9 cellular contexts compared by ENCODE assay signal in the genomic region with DNA sequence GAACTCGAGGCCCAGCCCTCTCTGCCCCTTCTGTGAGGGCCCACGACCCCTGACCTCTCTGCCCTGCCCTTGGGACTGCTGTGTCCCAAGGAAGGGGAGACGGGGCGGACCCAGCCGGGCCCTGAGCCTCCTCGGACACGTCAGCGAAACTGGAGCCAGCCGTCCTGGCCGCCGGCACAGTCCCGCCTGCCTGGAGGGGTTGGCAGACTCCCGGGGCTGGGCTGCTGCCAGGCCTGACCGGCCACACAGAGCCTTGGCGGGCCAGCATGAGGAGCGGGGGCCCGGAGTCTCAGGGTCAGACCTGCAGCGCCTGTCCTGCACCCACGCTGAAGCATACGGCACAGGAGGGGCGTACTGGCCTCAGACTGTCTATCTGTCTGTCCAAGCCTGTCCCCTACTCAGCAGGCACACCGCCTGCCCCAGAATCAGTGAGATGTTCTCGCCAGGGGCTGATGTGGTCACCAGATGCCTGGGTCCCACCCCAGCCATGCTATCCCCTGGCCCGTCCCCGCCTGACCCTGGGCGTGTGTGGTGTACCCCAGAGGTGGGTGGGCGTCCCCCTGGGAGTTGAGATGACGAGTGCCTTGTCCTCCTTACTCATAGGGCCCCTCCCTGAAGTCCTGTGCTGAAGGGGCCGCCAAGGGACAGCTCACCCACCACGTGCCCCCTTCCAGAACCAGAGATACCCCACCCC. TPM values are rescaled to one million over a fixed set of nuclear protein-coding genes. Genes with fewer than 3 reads are reported as not detected.
A peak's percentile ranks its signal among the peaks of the same experiment; 100 is the strongest.
DNase-seq lines count a peak whose midpoint lies in the region; ATAC-seq and TF ChIP-seq lines count a peak whose summit lies in the region.
"Had no signal": no experiment of that assay in that cellular context is flagged by ENCODE, and none has a peak within 500 bp of the region (broad histone marks: within the 10 kb centered on the region; RNA-seq: fewer than 3 reads in every experiment).

No MANE protein-coding gene starts in this region.

- TF ChIP-seq POLR2A in stomach (IDR thresholded peaks at IDR 0.05) = no peak

- TF ChIP-seq CTCF in HEK293 (tag by site-specific recombination; IDR thresholded peaks at IDR 0.05) = no peak
- TF ChIP-seq CTCF in left lung (IDR thresholded peaks at IDR 0.05) = no peak
- TF ChIP-seq CTCF in stomach (IDR thresholded peaks at IDR 0.05) = no peak

- no peak overlapping the region for H3K4me3 ChIP-seq in HEK293 (ENCODE audit: low read depth, low read length)
- no peak overlapping the region for H3K4me3 ChIP-seq in left lung
- H3K4me3 ChIP-seq in stomach = peak overlapping the region in 3 of 4 donors; percentile 12 to 14 (median 14)

- intact Hi-C loops in left lung (cut with DNase I) (no loop called here), stomach (cut with DNase I; ENCODE audit: low total_unique reads) (no loop called here)

- peak; percentile 63 for ATAC-seq in left lung

- WGBS in stomach, 5 donors = 18 to 50% (median 25%) methylated on average over 4 to 30 of the region's 30 CpGs

- DNase-seq in cerebellar nuclear complex (lab: John Stamatoyannopoulos, UW) (peak; percentile 12 to 34), left lung (peak; percentile 88 to 93), stomach (peak; percentile 96), NCI-H2227 (lab: John Stamatoyannopoulos, UW; ENCODE audit: unreplicated experiment) (no peak), NCI-H82 (lab: John Stamatoyannopoulos, UW) (no peak), NCI-H1694 treated with DMSO at 0.1 percent for 48 hours (lab: John Stamatoyannopoulos, UW) (no peak)
- DNase-seq in activated CD4-positive, alpha-beta T cell treated with anti-CD3 and anti-CD28 coated beads for 48 hours = no peak
- DNase-seq: activated CD4-positive, alpha-beta T cell treated with anti-CD3 and anti-CD28 coated beads for 1 hour had no signal

- H3K27ac ChIP-seq in HEK293 (ENCODE audit: extremely low read depth, low read depth, low read length) (no peak overlapping the region), left lung (peak overlapping the region; percentile 73 to 90), stomach (peak overlapping the region; percentile 50 to 93 (median 86))

- H3K4me1 ChIP-seq in HEK293 (ENCODE audit: control insufficient read depth, insufficient read depth, low read length) = peaks cover 21% of the 10 kb centered on the region
- peaks cover 45 to 79% of the 10 kb centered on the region in 2 donors for H3K4me1 ChIP-seq in left lung
- peaks cover 76 to 95% (median 89%) of the 10 kb centered on the region in 4 donors for H3K4me1 ChIP-seq in stomach

- CTCF ChIA-PET in HEK293 (lab: Yijun Ruan, JAX) = interaction anchor here (1.6 kb wide), 1 partner anchor 14 kb away, joined by 3 read pairs; no protein-coding TSS in a partner anchor

- H3K27me3 ChIP-seq in left lung = no peaks in the 10 kb centered on the region
- no peaks in the 10 kb centered on the region for H3K27me3 ChIP-seq in stomach

- TF ChIP-seq EP300 in stomach (IDR thresholded peaks at IDR 0.05) = no peak

- H3K36me3 ChIP-seq in HEK293 (ENCODE audit: control insufficient read depth in 2 of 2, insufficient read depth in 1 of 2, low read length in 2 of 2) = peaks cover 0 to 9% of the 10 kb centered on the region in 2 experiments; a peak in 1 of 3 replicates
- peaks cover 0 to 40% of the 10 kb centered on the region in 2 donors for H3K36me3 ChIP-seq in left lung
- H3K36me3 ChIP-seq in stomach = peaks cover 8 to 19% (median 13%) of the 10 kb centered on the region in 4 donors

- POLR2A ChIA-PET in HEK293 (lab: Yijun Ruan, JAX) = no interaction called here

- no peaks in the 10 kb centered on the region for H3K9me3 ChIP-seq in HEK293 (ENCODE audit: control insufficient read depth, insufficient read depth, low read depth, low read length)
- no peaks in the 10 kb centered on the region for H3K9me3 ChIP-seq in left lung
- no peaks in the 10 kb centered on the region for H3K9me3 ChIP-seq in stomach

TF ChIP-seq in HEK293, 187 proteins besides CTCF, POLR2A, EP300 and RAD21:
- no peak for TF ChIP-seq ZNF514 (tag by site-specific recombination; IDR thresholded peaks at IDR 0.05)
- no peak for TF ChIP-seq ZNF600 (tag by site-specific recombination; IDR thresholded peaks at IDR 0.05)
- TF ChIP-seq KLF1 (tag by site-specific recombination; IDR thresholded peaks at IDR 0.05) = peak; percentile 73
- no peak for TF ChIP-seq GFI1B (tag by site-specific recombination; IDR thresholded peaks at IDR 0.05)
- no peak for TF ChIP-seq BCL11A (tag by site-specific recombination; IDR thresholded peaks at IDR 0.05; ENCODE audit: low read depth)
- TF ChIP-seq, protein P1, sequence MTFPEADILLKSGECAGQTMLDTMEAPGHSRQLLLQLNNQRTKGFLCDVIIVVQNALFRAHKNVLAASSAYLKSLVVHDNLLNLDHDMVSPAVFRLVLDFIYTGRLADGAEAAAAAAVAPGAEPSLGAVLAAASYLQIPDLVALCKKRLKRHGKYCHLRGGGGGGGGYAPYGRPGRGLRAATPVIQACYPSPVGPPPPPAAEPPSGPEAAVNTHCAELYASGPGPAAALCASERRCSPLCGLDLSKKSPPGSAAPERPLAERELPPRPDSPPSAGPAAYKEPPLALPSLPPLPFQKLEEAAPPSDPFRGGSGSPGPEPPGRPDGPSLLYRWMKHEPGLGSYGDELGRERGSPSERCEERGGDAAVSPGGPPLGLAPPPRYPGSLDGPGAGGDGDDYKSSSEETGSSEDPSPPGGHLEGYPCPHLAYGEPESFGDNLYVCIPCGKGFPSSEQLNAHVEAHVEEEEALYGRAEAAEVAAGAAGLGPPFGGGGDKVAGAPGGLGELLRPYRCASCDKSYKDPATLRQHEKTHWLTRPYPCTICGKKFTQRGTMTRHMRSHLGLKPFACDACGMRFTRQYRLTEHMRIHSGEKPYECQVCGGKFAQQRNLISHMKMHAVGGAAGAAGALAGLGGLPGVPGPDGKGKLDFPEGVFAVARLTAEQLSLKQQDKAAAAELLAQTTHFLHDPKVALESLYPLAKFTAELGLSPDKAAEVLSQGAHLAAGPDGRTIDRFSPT (tag by site-specific recombination; IDR thresholded peaks at IDR 0.05) = 0 out of 2 replicates have a peak, but pooled peaks have one; percentile 19

RNA-seq across cellular contexts. Expression of a gene that starts 4.6 kb away (rescaled TPM):
- 10 to 100 TPM; 24.5 to 28.3 TPM for total RNA-seq in left lung
- 10 to 100 TPM; 10.5 to 25.6 (median 11.6) TPM for total RNA-seq in stomach
- polyA plus RNA-seq in stomach = 1 to 10 TPM; 3.7 to 7.2 (median 5.1) TPM

RNA-seq across cellular contexts. Expression of a gene that starts 25.2 kb away (rescaled TPM):
- 10 to 100 TPM; 26.2 to 44.6 TPM for total RNA-seq in left lung
- 100 to 1,000 TPM in 1 of 5 donors, 10 to 100 TPM in 3, 1 to 10 TPM in 1; 4.7 to 218 (median 28.1) TPM for total RNA-seq in stomach
- 100 to 1,000 TPM in 2 of 3 donors, 10 to 100 TPM in 1; 54.4 to 117 (median 104) TPM for polyA plus RNA-seq in stomach

RNA-seq across cellular contexts. Expression of a gene that starts 40.1 kb away (rescaled TPM):
- total RNA-seq in left lung = 10 to 100 TPM; 36.3 to 81.7 TPM
- total RNA-seq in stomach = 100 to 1,000 TPM in 2 of 5 donors, 10 to 100 TPM in 3; 12.5 to 173 (median 57.2) TPM
- 10 to 100 TPM; 12.6 to 14.2 (median 13.6) TPM for polyA plus RNA-seq in stomach

RNA-seq across cellular contexts. Expression of a gene that starts 49.4 kb away (rescaled TPM):
- total RNA-seq in left lung = 10 to 100 TPM; 29.6 to 53.5 TPM
- total RNA-seq in stomach = 10 to 100 TPM; 26.8 to 53.0 (median 39.1) TPM
- 10 to 100 TPM; 18.8 to 28.0 (median 24.5) TPM for polyA plus RNA-seq in stomach

Comparison
In these comparisons a context has a peak if more than half of its experiments do, and no peak if none do; other contexts are left out.
1. H3K4me3 ChIP-seq: peak in stomach (3 of 4); none in HEK293 (single experiment) and left lung (0 of 2).
2. DNase-seq: peak in cerebellar nuclear complex (2 of 2), left lung (2 of 2) and stomach (single experiment); none in NCI-H2227 (single experiment), NCI-H82 (single experiment), activated CD4-positive, alpha-beta T cell treated with anti-CD3 and anti-CD28 coated beads for 48 hours (single experiment) and NCI-H1694 treated with DMSO at 0.1 percent for 48 hours (single experiment).